9 cellular contexts compared by ENCODE assay signal in the genomic region with DNA sequence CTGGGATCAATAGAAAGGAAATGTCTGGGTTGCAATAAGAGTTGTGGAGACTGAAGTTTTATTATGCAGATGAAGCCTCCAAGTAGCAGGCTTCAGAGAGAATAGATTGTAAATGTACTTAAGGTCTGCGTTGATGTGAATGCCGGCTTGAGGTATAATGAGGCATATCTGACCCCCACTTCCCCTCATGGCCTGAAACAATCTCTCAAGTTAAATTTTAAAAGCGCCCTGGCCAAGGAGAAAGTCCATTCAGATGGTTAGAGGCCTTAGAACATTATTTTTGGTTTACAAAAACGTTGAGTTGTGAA. TPM values are rescaled to one million over a fixed set of nuclear protein-coding genes. Genes with fewer than 3 reads are reported as not detected.
A peak's percentile ranks its signal among the peaks of the same experiment; 100 is the strongest.
DNase-seq lines count a peak whose midpoint lies in the region; ATAC-seq and TF ChIP-seq lines count a peak whose summit lies in the region.
"Had no signal": no experiment of that assay in that cellular context is flagged by ENCODE, and none has a peak within 500 bp of the region (broad histone marks: within the 10 kb centered on the region; RNA-seq: fewer than 3 reads in every experiment).

No MANE protein-coding gene starts in this region.

- H3K27ac ChIP-seq in AG04450 (ENCODE audit: low read depth, low read length) (peak overlapping the region; percentile 71), muscle layer of duodenum (ENCODE audit: low read length) (peak overlapping the region; percentile 92)

- H3K27me3 ChIP-seq in AG04450 (ENCODE audit: control insufficient read depth, insufficient read depth, low read length) (no peaks in the 10 kb centered on the region), muscle layer of duodenum (ENCODE audit: low read depth, low read length) (no peaks in the 10 kb centered on the region)

- POLR2A ChIA-PET in AG04450 (lab: Yijun Ruan, JAX), result interaction anchor here (1.4 kb wide), 1 partner anchor 10 kb away, joined by 5 read pairs; no protein-coding TSS in a partner anchor

- H3K4me3 ChIP-seq in AG04450 (ENCODE audit: low read depth, low read length), result peak overlapping the region; percentile 43
- H3K4me3 ChIP-seq in cardiac fibroblast (replicated peaks in 1 of 2; ENCODE audit: low read depth in 2 of 2, low read length in 2 of 2), result peak overlapping the region; percentile 20 to 29
- peak overlapping the region; percentile 47 to 81 for H3K4me3 ChIP-seq in muscle layer of duodenum (ENCODE audit: low read depth in 1 of 2, low read length in 2 of 2)

- H3K9me3 ChIP-seq in AG04450 (ENCODE audit: control insufficient read depth, insufficient read depth, low read length) (no peaks in the 10 kb centered on the region), muscle layer of duodenum (ENCODE audit: control insufficient read depth in 1 of 2, low read length in 2 of 2) (no peaks in the 10 kb centered on the region)

- no peaks in the 10 kb centered on the region for H3K9me3 Mint-ChIP-seq in HFFc6

- no peaks in the 10 kb centered on the region for H3K27me3 Mint-ChIP-seq in HFFc6 (ENCODE audit: insufficient read depth)

- peaks cover 47% of the 10 kb centered on the region for H3K4me1 Mint-ChIP-seq in HFFc6 (ENCODE audit: low read depth)

- TF ChIP-seq CTCF in AG04450 (IDR thresholded peaks at IDR 0.05; ENCODE audit: low read depth, low read length) (no peak), HFFc6 (IDR thresholded peaks at IDR 0.05) (no peak), cardiac fibroblast (IDR thresholded peaks at IDR 0.05; ENCODE audit: low read depth, low read length) (no peak)

- DNase-seq in AG04450 (ENCODE audit: low read depth, low spot score) (no peak), HFFc6 (no peak), cardiac fibroblast (ENCODE audit: low read depth in 2 of 2) (no peak), HT-29 (ENCODE audit: low spot score) (no peak), cerebellum (ENCODE audit: low spot score) (no peak)
- no peak for DNase-seq in activated CD8-positive, alpha-beta memory T cell treated with anti-CD3 and anti-CD28 coated beads for 24 hours

- peaks cover 0 to 29% of the 10 kb centered on the region in 2 donors for H3K4me1 ChIP-seq in muscle layer of duodenum (ENCODE audit: control insufficient read depth in 1 of 2, insufficient read depth in 2 of 2, low read length in 2 of 2)

- H3K27ac Mint-ChIP-seq in HFFc6, result peak overlapping the region; percentile 56

- CTCF ChIA-PET in AG04450 (lab: Charles Lee), result interaction anchor here (0.6 to 3.7 kb wide), 4 partner anchors 63 to 406 kb away, joined by 4 to 17 read pairs (median 6); no protein-coding TSS in a partner anchor

- H3K36me3 Mint-ChIP-seq in HFFc6 (ENCODE audit: low read depth), result no peaks in the 10 kb centered on the region

- no peak for ATAC-seq in HG03025 (IDR thresholded peaks at IDR 0.05; ENCODE audit: low FRiP score, unreplicated experiment)

- H3K36me3 ChIP-seq in muscle layer of duodenum (ENCODE audit: control insufficient read depth in 1 of 2, insufficient read depth in 2 of 2, low read length in 2 of 2), result no peaks in the 10 kb centered on the region

- H3K4me3 Mint-ChIP-seq in HFFc6, result peak overlapping the region; percentile 84

RNA-seq across cellular contexts. Expression of a gene that starts 28.3 kb away (rescaled TPM):
- polyA plus RNA-seq in AG04450 (2011; rRNA removed), result not detected in 2 replicates
- not detected in 2 replicates for polyA minus RNA-seq in AG04450 (2011; rRNA and poly(A)+ RNA removed)
- not detected for total RNA-seq in HFFc6 (2021; fragmentation: NEBNext Ultra II Directional; extraction: Animal tissue kit (Norgen Biotek cat#: 25700))
- total RNA-seq in HT-29 (2014; rRNA removed; shearing (Covaris generic)), result not detected in 2 replicates
- total RNA-seq in cerebellum, result not detected
- total RNA-seq: glomerular endothelial cell had no signal
